1 cellular context compared by ENCODE assay signal in genomic region chr16:77190190-77190477, GRCh38.
TF ChIP-seq lines count a peak whose summit lies in the region.

No MANE protein-coding gene starts in this region.

TF ChIP-seq in HEK293, 187 proteins besides CTCF, POLR2A, EP300 and RAD21 (continued from another document):
- TF ChIP-seq ZBTB11 (tag by site-specific recombination; conservative IDR thresholded peaks at IDR 0.05; ENCODE audit: low read depth) (no peak), ZNF692 (tag by site-specific recombination; IDR thresholded peaks at IDR 0.05) (no peak), ZNF302 (tag by site-specific recombination; IDR thresholded peaks at IDR 0.05; ENCODE audit: low read depth) (no peak), ZNF391 (tag by site-specific recombination; IDR thresholded peaks at IDR 0.05; ENCODE audit: borderline replicate concordance, low read depth) (no peak), ZNF549 (tag by site-specific recombination; IDR thresholded peaks at IDR 0.05) (no peak), FEZF1 (tag by site-specific recombination; IDR thresholded peaks at IDR 0.05) (no peak), SP3 (tag by site-specific recombination; IDR thresholded peaks at IDR 0.05) (no peak)
